ENCODE assay signal across 1 cellular context in the genomic region with DNA sequence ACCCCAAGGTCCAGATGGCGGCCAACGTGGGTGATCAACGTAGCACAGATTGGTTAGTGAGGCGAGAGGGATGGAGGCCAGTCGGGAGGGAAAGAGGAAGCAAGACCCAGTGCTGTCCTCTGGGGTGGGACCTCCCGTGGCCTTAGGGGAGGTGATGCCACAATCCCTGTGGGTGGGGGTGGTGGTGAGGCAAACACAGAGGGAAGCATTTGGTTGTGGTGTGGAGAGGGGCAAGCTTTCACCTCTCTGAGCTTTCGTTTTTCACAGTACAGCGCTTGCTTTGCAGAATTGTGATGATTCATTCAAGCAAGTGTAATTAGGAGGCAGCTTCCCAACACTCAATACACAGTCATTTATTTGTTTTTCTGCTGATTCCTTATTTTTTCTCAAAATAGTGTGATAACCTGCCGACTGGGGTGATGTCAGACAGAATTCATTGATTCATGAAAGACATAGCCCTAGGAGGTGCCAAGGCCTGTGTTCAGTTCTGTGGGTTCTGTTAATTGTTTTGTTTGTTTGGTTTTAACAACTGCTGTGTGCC.
TF ChIP-seq lines count a peak whose summit lies in the region.

No MANE protein-coding gene starts in this region.

TF ChIP-seq in A549, 52 proteins besides CTCF, POLR2A, EP300 and RAD21:
- TF ChIP-seq MAFK (IDR thresholded peaks at IDR 0.05; ENCODE audit: partially characterized antibody): peak; percentile 82
- no peak for TF ChIP-seq FOSB (CRISPR knock-in tag; IDR thresholded peaks at IDR 0.05)
